Comparison of ENCODE assay signal across 8 cellular contexts in the genomic region with DNA sequence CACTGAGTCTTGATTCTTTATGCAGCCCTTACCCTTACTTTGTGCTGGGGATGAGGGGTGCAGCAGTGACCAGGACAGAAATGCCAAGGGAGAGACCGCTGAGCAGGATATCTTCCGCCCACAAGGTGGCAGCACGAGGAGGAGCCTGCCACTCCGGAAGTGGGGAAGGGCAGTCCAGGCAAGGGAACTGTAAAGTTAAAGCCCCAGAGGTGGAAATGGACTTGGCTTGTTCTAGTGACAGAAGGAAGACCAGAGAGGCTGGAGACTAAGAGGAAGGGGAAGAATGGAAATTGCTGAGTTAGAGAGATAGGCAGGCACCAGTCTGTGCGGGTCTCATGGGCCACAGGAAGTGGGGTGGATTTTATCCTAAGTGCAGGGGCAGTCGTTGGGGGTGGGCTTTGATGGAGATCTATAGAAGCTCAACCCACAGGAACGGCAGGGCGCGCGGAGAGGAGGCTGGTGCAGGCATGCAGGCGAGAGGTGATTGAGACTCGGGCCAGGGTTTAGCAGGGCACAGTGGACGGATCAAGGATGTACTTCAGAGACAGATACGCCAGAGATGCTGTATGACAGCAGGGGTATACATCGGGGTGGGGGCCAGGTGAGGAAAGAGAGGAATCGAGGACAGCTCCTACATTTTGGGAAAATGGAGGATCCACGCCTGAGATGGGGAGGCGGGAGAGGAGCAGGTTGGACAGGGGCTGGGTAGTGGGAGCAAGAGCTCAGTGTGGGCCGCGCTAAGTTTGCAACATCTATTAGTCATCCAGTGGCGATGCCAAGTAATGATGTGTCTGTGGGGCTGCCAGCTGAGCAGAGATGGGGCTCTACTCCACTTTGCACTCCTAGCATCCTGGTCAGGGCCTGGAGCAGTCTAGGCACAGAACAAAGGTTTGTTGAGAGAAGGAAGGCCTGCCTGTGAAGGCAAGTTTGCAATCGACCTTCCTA. TPM values are rescaled to one million over a fixed set of nuclear protein-coding genes. Genes with fewer than 3 reads are reported as not detected.
DNase-seq lines count a peak whose midpoint lies in the region; ATAC-seq and TF ChIP-seq lines count a peak whose summit lies in the region.

No MANE protein-coding gene starts in this region.

- peaks cover 0 to 6% (median 3%) of the 10 kb centered on the region in 3 experiments; a peak in 4 of 7 replicates for H3K36me3 Mint-ChIP-seq in H9 (ENCODE audit: insufficient read depth in 1 of 3, low read depth in 3 of 3)

- H2BK15ac ChIP-seq in H9 (ENCODE audit: low read depth, low read length) = no peak overlapping the region

- H3K14ac ChIP-seq in H9 (ENCODE audit: insufficient read depth, low read length) = no peak overlapping the region

- no peak overlapping the region for H3T11ph ChIP-seq in H9 (ENCODE audit: low read length)

- H4K8ac ChIP-seq in H9 (replicated peaks; ENCODE audit: insufficient read length, low read depth, low read length) = no peak overlapping the region

- no peak overlapping the region for H4K5ac ChIP-seq in H9 (ENCODE audit: insufficient read length, low read depth, low read length)

- H3K27me3 Mint-ChIP-seq in H9 (ENCODE audit: low read depth) = peaks cover 44% of the 10 kb centered on the region

- no peak overlapping the region for H3K4me2 ChIP-seq in H9 (ENCODE audit: insufficient read depth, insufficient read length, low read length)

- H3K27ac Mint-ChIP-seq in H9 = peak overlapping the region in 1 of 3 experiments; percentile 46; a peak in 2 of 7 replicates

- no peak overlapping the region for H2BK12ac ChIP-seq in H9 (ENCODE audit: insufficient read length, low read depth, low read length)

- WGBS in H9 (ENCODE audit: extremely low coverage, insufficient read length, low lambda C conversion rate) = no CpG with 5 or more reads among the region's 22 CpGs

- H2BK120ac ChIP-seq in H9 (ENCODE audit: low read depth, low read length, poor library complexity, severe bottlenecking) = no peak overlapping the region

- H3K4me3 ChIP-seq in WI38 (ENCODE audit: low read depth, low read length) = no peak overlapping the region

- H3K4me1 ChIP-seq in H9 (ENCODE audit: insufficient read depth, low read length) = no peaks in the 10 kb centered on the region; the same call in 1 of the 2 replicates

- peaks cover 2% of the 10 kb centered on the region; the same call in 1 of the 2 replicates for H3K79me2 ChIP-seq in H9 (ENCODE audit: insufficient read depth, low read length)

- H4K20me1 ChIP-seq in H9 (ENCODE audit: control insufficient read depth, insufficient read depth, insufficient read length) = peaks cover 3% of the 10 kb centered on the region

- H2BK5ac ChIP-seq in H9 (ENCODE audit: insufficient read length, low read length) = no peak overlapping the region

- peak; percentile 96 for TF ChIP-seq CTCF in C4-2B (conservative IDR thresholded peaks at IDR 0.05)
- peak; percentile 88 for TF ChIP-seq CTCF in H9 (conservative IDR thresholded peaks at IDR 0.05)
- peak; percentile 69 for TF ChIP-seq CTCF in WI38 (IDR thresholded peaks at IDR 0.05; ENCODE audit: low read depth, low read length)

- H3K4ac ChIP-seq in H9 (ENCODE audit: low read depth, low read length) = no peak overlapping the region

- H3K4me1 Mint-ChIP-seq in H9 = peaks cover 23 to 29% of the 10 kb centered on the region in 2 experiments

- DNase-seq in H9 = peak; percentile 87
- DNase-seq in NCI-H345 treated with DMSO at 0.1 percent for 48 hours (lab: John Stamatoyannopoulos, UW; ENCODE audit: unreplicated experiment) = peak; percentile 60
- peak; percentile 86 for DNase-seq in cerebellar cortex (ENCODE audit: low spot score)
- peak; percentile 79 for DNase-seq in kidney glomerular epithelial cell (lab: John Stamatoyannopoulos, UW)
- peak; percentile 57 for DNase-seq in stimulated activated CD4-positive, alpha-beta T cell treated with anti-CD3 and anti-CD28 coated beads, Interleukin-2, amount 100 ng/mL, for 4 hours (ENCODE audit: low read depth)

- no peak overlapping the region for H2AFZ ChIP-seq in H9 (ENCODE audit: low read length)

- no peak overlapping the region for H3K56ac ChIP-seq in H9 (ENCODE audit: insufficient read length, low read depth, low read length)

- no peaks in the 10 kb centered on the region for H3K9me3 Mint-ChIP-seq in H9

- no peak for ATAC-seq in GM18520 (IDR thresholded peaks at IDR 0.05; ENCODE audit: unreplicated experiment)

- no peak overlapping the region for H2AK5ac ChIP-seq in H9 (ENCODE audit: insufficient read length, low read length)

- no peak overlapping the region for H4K91ac ChIP-seq in H9 (ENCODE audit: insufficient read length, low read depth, low read length)

- H3K79me1 ChIP-seq in H9 (ENCODE audit: insufficient read depth, low read depth, low read length, poor library complexity, severe bottlenecking) = no peaks in the 10 kb centered on the region

- H3K27ac ChIP-seq in C4-2B = no peak overlapping the region
- no peak overlapping the region for H3K27ac ChIP-seq in H9 (ENCODE audit: insufficient read length, low read depth, low read length)

- no peak overlapping the region for H2BK20ac ChIP-seq in H9 (ENCODE audit: low read depth, low read length, poor library complexity, severe bottlenecking)

- no peaks in the 10 kb centered on the region for H3K9me3 ChIP-seq in H9 (ENCODE audit: control insufficient read depth, low read depth, low read length)

- no peak overlapping the region for H3K18ac ChIP-seq in H9 (ENCODE audit: insufficient read length, low read depth, low read length)

- H3K9ac ChIP-seq in H9 (ENCODE audit: extremely low read depth, insufficient read length, low read length) = no peak overlapping the region

- H3K23ac ChIP-seq in H9 (ENCODE audit: insufficient read length, low read depth, low read length) = no peak overlapping the region

- H3K23me2 ChIP-seq in H9 (ENCODE audit: insufficient read length, low read depth, low read length, poor library complexity, severe bottlenecking) = peaks cover 11% of the 10 kb centered on the region

- peak overlapping the region; percentile 38 to 65 for H3K4me3 Mint-ChIP-seq in H9

- no peaks in the 10 kb centered on the region; the same call in 1 of the 2 replicates for H3K27me3 ChIP-seq in H9 (ENCODE audit: insufficient read depth, low read length)

RNA-seq across cellular contexts. Expression of gene GRK2, which starts 3.3 kb away (rescaled TPM):
- total RNA-seq in H9 (2021) = 55.5 and 56.3 TPM in 2 replicates

RNA-seq across cellular contexts. Expression of gene ANKRD13D, which starts 26.1 kb away (rescaled TPM):
- total RNA-seq in H9 (2021) = 40.9 and 42.1 TPM in 2 replicates

RNA-seq across cellular contexts. Expression of gene SSH3, which starts 40.3 kb away (rescaled TPM):
- 42.2 and 44.2 TPM in 2 replicates for total RNA-seq in H9 (2021)
